ENCODE assay signal across 17 cellular contexts in genomic region chr20:40744494-40745175, GRCh38. TPM values are rescaled to one million over a fixed set of nuclear protein-coding genes. Genes with fewer than 3 reads are reported as not detected.
A peak's percentile ranks its signal among the peaks of the same experiment; 100 is the strongest.
DNase-seq lines count a peak whose midpoint lies in the region; TF ChIP-seq lines count a peak whose summit lies in the region.
"Had no signal": no experiment of that assay in that cellular context is flagged by ENCODE, and none has a peak within 500 bp of the region (broad histone marks: within the 10 kb centered on the region; RNA-seq: fewer than 3 reads in every experiment).

No MANE protein-coding gene starts in this region.

- H3K9ac ChIP-seq in BLaER1: no peak overlapping the region
- H3K9ac ChIP-seq in Karpas-422 (ENCODE audit: low read length): no peak overlapping the region
- H3K9ac ChIP-seq in OCI-LY3 (ENCODE audit: low read length): no peak overlapping the region

- H3K9me3 ChIP-seq in BLaER1 (no peaks in the 10 kb centered on the region), Karpas-422 (ENCODE audit: low read length) (no peaks in the 10 kb centered on the region), OCI-LY3 (ENCODE audit: insufficient read depth, low read length) (no peaks in the 10 kb centered on the region)
- H3K9me3 ChIP-seq: BE2C had no signal

- H3K36me3 ChIP-seq in BLaER1: no peaks in the 10 kb centered on the region
- H3K36me3 ChIP-seq in Karpas-422 (ENCODE audit: insufficient read depth, low read length): no peaks in the 10 kb centered on the region
- no peaks in the 10 kb centered on the region for H3K36me3 ChIP-seq in OCI-LY3 (replicated peaks; ENCODE audit: low read depth, low read length)
- H3K36me3 ChIP-seq in H7 (replicated peaks; ENCODE audit: control insufficient read depth, insufficient read depth, low read length): no peaks in the 10 kb centered on the region
- H3K36me3 ChIP-seq: BE2C had no signal

- H3K4me2 ChIP-seq in BLaER1 (peak overlapping the region; percentile 55), Karpas-422 (ENCODE audit: low read depth, low read length, poor library complexity, severe bottlenecking) (peak overlapping the region; percentile 54), OCI-LY3 (ENCODE audit: low read length) (peak overlapping the region; percentile 59)
- H3K4me2 ChIP-seq: GM23338, PC-9 had no signal

- H3K4me1 ChIP-seq in BLaER1: peaks cover 37% of the 10 kb centered on the region
- peaks cover 31% of the 10 kb centered on the region for H3K4me1 ChIP-seq in Karpas-422 (ENCODE audit: low read length)
- peaks cover 64% of the 10 kb centered on the region for H3K4me1 ChIP-seq in OCI-LY3 (ENCODE audit: low read length)
- H3K4me1 ChIP-seq: BE2C had no signal

- H3K27ac ChIP-seq in BLaER1: no peak overlapping the region
- H3K27ac ChIP-seq in Karpas-422 (ENCODE audit: low read length): peak overlapping the region; percentile 34; the same call in 1 of the 2 replicates
- peak overlapping the region; percentile 28 for H3K27ac ChIP-seq in OCI-LY3 (ENCODE audit: low read length)
- H3K27ac ChIP-seq: PC-9 had no signal

- H3K4me3 ChIP-seq in BLaER1 (no peak overlapping the region), Karpas-422 (ENCODE audit: low read length) (no peak overlapping the region; the same call in 1 of the 2 replicates), OCI-LY3 (ENCODE audit: low read length) (peak overlapping the region; percentile 38), H7 (ENCODE audit: insufficient read depth, low read depth, low read length) (no peak overlapping the region)
- H3K4me3 ChIP-seq: GM23338, PC-9 had no signal

- H3K27me3 ChIP-seq in BLaER1: no peaks in the 10 kb centered on the region
- H3K27me3 ChIP-seq in Karpas-422 (ENCODE audit: low read length): no peaks in the 10 kb centered on the region
- H3K27me3 ChIP-seq in OCI-LY3 (ENCODE audit: low read depth, low read length): peaks cover 27% of the 10 kb centered on the region
- H3K27me3 ChIP-seq in H7 (ENCODE audit: control insufficient read depth, insufficient read depth, low read length): no peaks in the 10 kb centered on the region

- H4K20me1 ChIP-seq in BLaER1 (no peaks in the 10 kb centered on the region), Karpas-422 (ENCODE audit: insufficient read depth, low read depth, low read length) (no peaks in the 10 kb centered on the region; the same call in 1 of the 2 replicates), OCI-LY3 (ENCODE audit: insufficient read depth, low read length) (no peaks in the 10 kb centered on the region)

- H2AFZ ChIP-seq in Karpas-422 (ENCODE audit: low read length) (no peak overlapping the region), OCI-LY3 (ENCODE audit: low read depth, low read length) (no peak overlapping the region)
- H2AFZ ChIP-seq: GM23338, PC-9 had no signal

- H3K9me2 ChIP-seq in Karpas-422 (replicated peaks; ENCODE audit: insufficient read depth, low read length): no peaks in the 10 kb centered on the region

- DNase-seq in Karpas-422 (peak; percentile 48), islet precursor cell (peak; percentile 22), AG08396 (ENCODE audit: low spot score) (no peak), middle frontal gyrus (ENCODE audit: extremely low spot score, low spot score) (no peak), H7 (no peak)
- DNase-seq: BE2C; CD8-positive, alpha-beta memory T cell; DND-41; GF-D8; MV-4-11; NCI-H1436; NCI-H2081; PC-9 had no signal

- no peak for TF ChIP-seq CTCF in OCI-LY3 (IDR thresholded peaks at IDR 0.05; ENCODE audit: low read depth, low read length)

- H3K79me2 ChIP-seq in Karpas-422 (ENCODE audit: low read length) (no peaks in the 10 kb centered on the region), OCI-LY3 (ENCODE audit: low read length) (no peaks in the 10 kb centered on the region)

RNA-seq across cellular contexts. Expression of gene MAFB, which starts 55.6 kb away (rescaled TPM):
- total RNA-seq in Karpas-422 (2014; rRNA removed; shearing (Covaris generic); ENCODE audit: low replicate concordance): not detected in 2 replicates
- 2.4 and 4.2 TPM in 2 replicates for total RNA-seq in H7 (2014; rRNA removed; shearing (Covaris generic))
- total RNA-seq: NCI-H460, PC-9 had no signal

Comparison
In these comparisons a context has a peak if more than half of its experiments do, and no peak if none do; other contexts are left out.
1. DNase-seq: peak in Karpas-422 (single experiment) and islet precursor cell (single experiment); none in AG08396 (single experiment), middle frontal gyrus (single experiment) and H7 (single experiment).
2. Peak in every context shown above with its lines, with median percentiles within 50 percentile points of each other: H3K4me2 ChIP-seq.